9 cellular contexts compared by ENCODE assay signal in genomic region chr11:405976-406795, GRCh38. TPM values are rescaled to one million over a fixed set of nuclear protein-coding genes. Genes with fewer than 3 reads are reported as not detected.
A peak's percentile ranks its signal among the peaks of the same experiment; 100 is the strongest.
DNase-seq lines count a peak whose midpoint lies in the region; ATAC-seq and TF ChIP-seq lines count a peak whose summit lies in the region.
"Had no signal": no experiment of that assay in that cellular context is flagged by ENCODE, and none has a peak within 500 bp of the region (broad histone marks: within the 10 kb centered on the region; RNA-seq: fewer than 3 reads in every experiment).

No MANE protein-coding gene starts in this region.

- peak overlapping the region; percentile 27 for H3K4me3 Mint-ChIP-seq in activated T-cell treated with anti-CD3 and anti-CD28 coated beads, Interleukin-2, amount 50 U/mL, for 24 hours

- H3K4me3 ChIP-seq in coronary artery, result peak overlapping the region; percentile 81
- H3K4me3 ChIP-seq in mesodermal cell (ENCODE audit: extremely low read depth, insufficient read depth, low read length, poor library complexity, severe bottlenecking), result peak overlapping the region; percentile 44
- peak overlapping the region; percentile 65 for H3K4me3 ChIP-seq in urinary bladder (ENCODE audit: low read depth, low read length)

- WGBS in mesodermal cell (ENCODE audit: insufficient coverage in 2 of 2), 2 experiments, result 80 to 83% methylated on average over 42 to 43 of the region's 44 CpGs
- WGBS in urinary bladder, result 74% methylated on average over 44 of the region's 44 CpGs

- H3K27ac Mint-ChIP-seq in activated T-cell treated with anti-CD3 and anti-CD28 coated beads, Interleukin-2, amount 50 U/mL, for 24 hours, result no peak overlapping the region

- H3K36me3 ChIP-seq in mesodermal cell (ENCODE audit: control insufficient read depth, insufficient read depth, low read length), result no peaks in the 10 kb centered on the region
- no peaks in the 10 kb centered on the region for H3K36me3 ChIP-seq in urinary bladder (ENCODE audit: insufficient read depth)

- peak overlapping the region in 1 of 2 donors; percentile 75 for H3K27ac ChIP-seq in coronary artery
- no peak overlapping the region for H3K27ac ChIP-seq in mesodermal cell (ENCODE audit: low read depth, low read length, severe bottlenecking)
- H3K27ac ChIP-seq in urinary bladder (ENCODE audit: low read depth), result peak overlapping the region; percentile 48

- ATAC-seq in GM21576 (IDR thresholded peaks at IDR 0.05; ENCODE audit: unreplicated experiment), result no peak

- no peaks in the 10 kb centered on the region for H3K27me3 Mint-ChIP-seq in activated T-cell treated with anti-CD3 and anti-CD28 coated beads, Interleukin-2, amount 50 U/mL, for 24 hours

- no peak for DNase-seq in activated T-cell treated with anti-CD3 and anti-CD28 coated beads, Interleukin-2, amount 50 U/mL, for 24 hours
- DNase-seq in activated T-cell treated with anti-CD3 and anti-CD28 coated beads for 4 hours (no peak), coronary artery (ENCODE audit: low spot score) (no peak), glomerular visceral epithelial cell (ENCODE audit: extremely low spot score) (no peak)
- no peak for DNase-seq in stimulated activated naive CD4-positive, alpha-beta T cell (lab: John Stamatoyannopoulos, UW)

- H3K9me3 ChIP-seq in mesodermal cell (ENCODE audit: control insufficient read depth, low read length), result no peaks in the 10 kb centered on the region

- H3K4me1 ChIP-seq in mesodermal cell (ENCODE audit: control insufficient read depth, insufficient read depth, low read length, poor library complexity, severe bottlenecking) (no peaks in the 10 kb centered on the region), urinary bladder (ENCODE audit: insufficient read depth) (no peaks in the 10 kb centered on the region)

- H3K4me1 Mint-ChIP-seq in activated T-cell treated with anti-CD3 and anti-CD28 coated beads, Interleukin-2, amount 50 U/mL, for 24 hours (ENCODE audit: low read depth), result peaks cover 11% of the 10 kb centered on the region

- H3K36me3 Mint-ChIP-seq in activated T-cell treated with anti-CD3 and anti-CD28 coated beads, Interleukin-2, amount 50 U/mL, for 24 hours (ENCODE audit: low read depth), result no peaks in the 10 kb centered on the region

- H3K9me3 Mint-ChIP-seq in activated T-cell treated with anti-CD3 and anti-CD28 coated beads, Interleukin-2, amount 50 U/mL, for 24 hours, result no peaks in the 10 kb centered on the region

- TF ChIP-seq CTCF in coronary artery (IDR thresholded peaks at IDR 0.05), result no peak

RNA-seq across cellular contexts. Expression of gene SIGIRR, which starts 8.6 kb away (rescaled TPM):
- 30.7 TPM for polyA plus RNA-seq in mesodermal cell (2013, experiment 1 of 2)
- 19.4 TPM for polyA plus RNA-seq in mesodermal cell (2013, experiment 2 of 2)
- 11.8 TPM for total RNA-seq in urinary bladder
- polyA plus RNA-seq in urinary bladder, result 61.2 TPM

RNA-seq across cellular contexts. Expression of gene PKP3, which starts 12.2 kb away (rescaled TPM):
- polyA plus RNA-seq in mesodermal cell (2013, experiment 1 of 2), result 0.22 TPM
- 0.71 TPM for polyA plus RNA-seq in mesodermal cell (2013, experiment 2 of 2)
- total RNA-seq in urinary bladder, result 5.2 TPM
- polyA plus RNA-seq in urinary bladder, result 8.4 TPM
- total RNA-seq: T-helper 2 cell treated with Interferon-gamma antibody and Interleukin-4, amounts not matched to agents 100 ng/mL and 5 ng/mL, for 36 hours had no signal

RNA-seq across cellular contexts. Expression of gene ANO9, which starts 35.6 kb away (rescaled TPM):
- 0.74 TPM for polyA plus RNA-seq in mesodermal cell (2013, experiment 1 of 2)
- polyA plus RNA-seq in mesodermal cell (2013, experiment 2 of 2), result 0.35 TPM
- 1.3 TPM for total RNA-seq in urinary bladder
- polyA plus RNA-seq in urinary bladder, result 5.1 TPM

RNA-seq across cellular contexts. Expression of gene B4GALNT4, which starts 36.9 kb away (rescaled TPM):
- 56.7 TPM for polyA plus RNA-seq in mesodermal cell (2013, experiment 1 of 2)
- polyA plus RNA-seq in mesodermal cell (2013, experiment 2 of 2), result 55.2 TPM
- total RNA-seq in urinary bladder, result 13.4 TPM
- 5.1 TPM for polyA plus RNA-seq in urinary bladder

RNA-seq across cellular contexts. Expression of gene PTDSS2, which starts 43.9 kb away (rescaled TPM):
- polyA plus RNA-seq in mesodermal cell (2013, experiment 1 of 2), result 38.1 TPM
- polyA plus RNA-seq in mesodermal cell (2013, experiment 2 of 2), result 36.5 TPM
- total RNA-seq in urinary bladder, result 13.5 TPM
- 27.0 TPM for polyA plus RNA-seq in urinary bladder
